In genomic region chr4:163550869-163551267, GRCh38 we compare ENCODE assay signal across 2 cellular contexts.
TF ChIP-seq lines count a peak whose summit lies in the region.

No MANE protein-coding gene starts in this region.

TF ChIP-seq in HepG2, 621 proteins besides CTCF, POLR2A, EP300 and RAD21:
- no peak for TF ChIP-seq ZFP36L1 (CRISPR knock-in tag; IDR thresholded peaks at IDR 0.05)
- no peak for TF ChIP-seq EED (CRISPR knock-in tag; IDR thresholded peaks at IDR 0.05)
- TF ChIP-seq ZNF510 (CRISPR knock-in tag; IDR thresholded peaks at IDR 0.05; ENCODE audit: low read depth), result no peak
- TF ChIP-seq ZBTB34 (CRISPR knock-in tag; IDR thresholded peaks at IDR 0.05), result no peak
- no peak for TF ChIP-seq ZNF564 (CRISPR knock-in tag; IDR thresholded peaks at IDR 0.05)
- no peak for TF ChIP-seq SAFB2 (CRISPR knock-in tag; IDR thresholded peaks at IDR 0.05; ENCODE audit: borderline replicate concordance, low read depth)
- TF ChIP-seq ZNF557 (CRISPR knock-in tag; IDR thresholded peaks at IDR 0.05), result no peak
- TF ChIP-seq HNF4A (CRISPR knock-in tag; IDR thresholded peaks at IDR 0.05), result no peak
- no peak for TF ChIP-seq JARID2 (CRISPR knock-in tag; IDR thresholded peaks at IDR 0.05; ENCODE audit: insufficient replicate concordance)
- no peak for TF ChIP-seq HIVEP1 (CRISPR knock-in tag; IDR thresholded peaks at IDR 0.05)
- no peak for TF ChIP-seq IRF2 (CRISPR knock-in tag; IDR thresholded peaks at IDR 0.05)
- TF ChIP-seq, protein P1, sequence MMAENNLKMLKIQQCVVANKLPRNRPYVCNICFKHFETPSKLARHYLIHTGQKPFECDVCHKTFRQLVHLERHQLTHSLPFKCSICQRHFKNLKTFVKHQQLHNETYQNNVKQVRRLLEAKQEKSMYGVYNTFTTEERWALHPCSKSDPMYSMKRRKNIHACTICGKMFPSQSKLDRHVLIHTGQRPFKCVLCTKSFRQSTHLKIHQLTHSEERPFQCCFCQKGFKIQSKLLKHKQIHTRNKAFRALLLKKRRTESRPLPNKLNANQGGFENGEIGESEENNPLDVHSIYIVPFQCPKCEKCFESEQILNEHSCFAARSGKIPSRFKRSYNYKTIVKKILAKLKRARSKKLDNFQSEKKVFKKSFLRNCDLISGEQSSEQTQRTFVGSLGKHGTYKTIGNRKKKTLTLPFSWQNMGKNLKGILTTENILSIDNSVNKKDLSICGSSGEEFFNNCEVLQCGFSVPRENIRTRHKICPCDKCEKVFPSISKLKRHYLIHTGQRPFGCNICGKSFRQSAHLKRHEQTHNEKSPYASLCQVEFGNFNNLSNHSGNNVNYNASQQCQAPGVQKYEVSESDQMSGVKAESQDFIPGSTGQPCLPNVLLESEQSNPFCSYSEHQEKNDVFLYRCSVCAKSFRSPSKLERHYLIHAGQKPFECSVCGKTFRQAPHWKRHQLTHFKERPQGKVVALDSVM (CRISPR knock-in tag; IDR thresholded peaks at IDR 0.05), result no peak
- TF ChIP-seq, protein P2, sequence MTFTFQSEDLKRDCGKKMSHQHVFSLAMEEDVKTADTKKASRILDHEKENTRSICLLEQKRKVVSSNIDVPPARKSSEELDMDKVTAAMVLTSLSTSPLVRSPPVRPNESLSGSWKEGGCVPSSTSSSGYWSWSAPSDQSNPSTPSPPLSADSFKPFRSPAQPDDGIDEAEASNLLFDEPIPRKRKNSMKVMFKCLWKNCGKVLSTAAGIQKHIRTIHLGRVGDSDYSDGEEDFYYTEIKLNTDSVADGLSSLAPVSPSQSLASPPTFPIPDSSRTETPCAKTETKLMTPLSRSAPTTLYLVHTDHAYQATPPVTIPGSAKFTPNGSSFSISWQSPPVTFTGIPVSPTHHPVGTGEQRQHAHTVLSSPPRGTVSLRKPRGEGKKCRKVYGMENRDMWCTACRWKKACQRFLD (CRISPR knock-in tag; IDR thresholded peaks at IDR 0.05; ENCODE audit: borderline replicate concordance), result no peak

TF ChIP-seq in WTC11, 78 proteins besides CTCF, POLR2A, EP300 and RAD21:
- TF ChIP-seq USF1 (CRISPR knock-in tag; IDR thresholded peaks at IDR 0.05) (no peak), AFF4 (CRISPR knock-in tag; IDR thresholded peaks at IDR 0.05; ENCODE audit: borderline replicate concordance) (no peak), NFATC4 (CRISPR knock-in tag; IDR thresholded peaks at IDR 0.05) (no peak), TP53 (CRISPR knock-in tag; IDR thresholded peaks at IDR 0.05) (no peak), NFE2L1 (CRISPR knock-in tag; IDR thresholded peaks at IDR 0.05) (no peak), ZNF232 (CRISPR knock-in tag; IDR thresholded peaks at IDR 0.05) (no peak), JUN (CRISPR knock-in tag; IDR thresholded peaks at IDR 0.05) (no peak), ELF4 (CRISPR knock-in tag; IDR thresholded peaks at IDR 0.05; ENCODE audit: low read depth) (no peak), ZNF512 (CRISPR knock-in tag; IDR thresholded peaks at IDR 0.05; ENCODE audit: borderline replicate concordance) (no peak), CREB1 (CRISPR knock-in tag; IDR thresholded peaks at IDR 0.05) (no peak), TCF7 (CRISPR knock-in tag; IDR thresholded peaks at IDR 0.05; ENCODE audit: low read depth) (no peak), JAZF1 (CRISPR knock-in tag; IDR thresholded peaks at IDR 0.05) (no peak), SMAD4 (CRISPR knock-in tag; IDR thresholded peaks at IDR 0.05) (no peak), CDX4 (CRISPR knock-in tag; IDR thresholded peaks at IDR 0.05; ENCODE audit: borderline replicate concordance) (no peak), KAT7 (CRISPR knock-in tag; IDR thresholded peaks at IDR 0.05; ENCODE audit: borderline replicate concordance) (no peak)
- TF ChIP-seq, protein P3, sequence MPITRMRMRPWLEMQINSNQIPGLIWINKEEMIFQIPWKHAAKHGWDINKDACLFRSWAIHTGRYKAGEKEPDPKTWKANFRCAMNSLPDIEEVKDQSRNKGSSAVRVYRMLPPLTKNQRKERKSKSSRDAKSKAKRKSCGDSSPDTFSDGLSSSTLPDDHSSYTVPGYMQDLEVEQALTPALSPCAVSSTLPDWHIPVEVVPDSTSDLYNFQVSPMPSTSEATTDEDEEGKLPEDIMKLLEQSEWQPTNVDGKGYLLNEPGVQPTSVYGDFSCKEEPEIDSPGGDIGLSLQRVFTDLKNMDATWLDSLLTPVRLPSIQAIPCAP (CRISPR knock-in tag; IDR thresholded peaks at IDR 0.05), result no peak
- TF ChIP-seq, protein P4, sequence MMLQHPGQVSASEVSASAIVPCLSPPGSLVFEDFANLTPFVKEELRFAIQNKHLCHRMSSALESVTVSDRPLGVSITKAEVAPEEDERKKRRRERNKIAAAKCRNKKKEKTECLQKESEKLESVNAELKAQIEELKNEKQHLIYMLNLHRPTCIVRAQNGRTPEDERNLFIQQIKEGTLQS (CRISPR knock-in tag; conservative IDR thresholded peaks at IDR 0.05), result no peak
- TF ChIP-seq, protein P5, sequence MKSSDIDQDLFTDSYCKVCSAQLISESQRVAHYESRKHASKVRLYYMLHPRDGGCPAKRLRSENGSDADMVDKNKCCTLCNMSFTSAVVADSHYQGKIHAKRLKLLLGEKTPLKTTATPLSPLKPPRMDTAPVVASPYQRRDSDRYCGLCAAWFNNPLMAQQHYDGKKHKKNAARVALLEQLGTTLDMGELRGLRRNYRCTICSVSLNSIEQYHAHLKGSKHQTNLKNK (CRISPR knock-in tag; IDR thresholded peaks at IDR 0.05), result no peak
